Comparison of ENCODE assay signal across 19 cellular contexts in the genomic region with DNA sequence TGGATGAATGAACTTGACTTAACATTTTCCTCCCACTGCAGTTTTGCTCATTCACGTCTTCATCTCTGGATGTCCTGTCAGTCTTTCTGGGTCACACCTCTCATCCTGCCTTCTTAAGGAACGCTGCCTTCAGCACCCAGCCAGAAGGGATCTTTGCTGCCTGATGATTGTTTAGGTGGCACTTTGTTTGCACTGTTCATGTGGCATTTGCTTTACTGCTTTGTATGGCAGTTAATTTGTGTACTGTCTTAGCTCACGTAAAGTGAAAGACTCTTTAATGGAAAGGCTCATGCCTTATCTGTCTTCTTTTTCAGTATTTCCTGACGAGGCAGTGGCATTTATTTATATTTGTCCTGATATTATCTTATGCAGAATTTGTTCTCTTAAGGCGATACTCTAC. TPM values are rescaled to one million over a fixed set of nuclear protein-coding genes. Genes with fewer than 3 reads are reported as not detected.
DNase-seq lines count a peak whose midpoint lies in the region; ATAC-seq and TF ChIP-seq lines count a peak whose summit lies in the region.
"Had no signal": no experiment of that assay in that cellular context is flagged by ENCODE, and none has a peak within 500 bp of the region (broad histone marks: within the 10 kb centered on the region; RNA-seq: fewer than 3 reads in every experiment).

No MANE protein-coding gene starts in this region.

- POLR2A ChIA-PET in PC-3 (lab: Charles Lee; ENCODE audit: unreplicated experiment): no interaction called here
- POLR2A ChIA-PET in GM10248 (lab: Yijun Ruan, JAX): no interaction called here

- TF ChIP-seq CTCF in C4-2B (conservative IDR thresholded peaks at IDR 0.05) (no peak), PC-3 (conservative IDR thresholded peaks at IDR 0.05; ENCODE audit: low read depth, low read length) (no peak), mucosa of descending colon (IDR thresholded peaks at IDR 0.05) (no peak), GM10248 (IDR thresholded peaks at IDR 0.05; ENCODE audit: control extremely low read depth, extremely low read depth, low read depth, missing control alignments) (no peak)

- peaks cover 27% of the 10 kb centered on the region for H3K79me2 ChIP-seq in PC-3 (ENCODE audit: low read length)

- H3K9me3 Mint-ChIP-seq in stimulated activated naive B cell treated with anti-CD40 and anti-IgM and Interleukin-4, amounts not matched to agents 10 μg/mL and 1 μg/mL and 100 μg/mL, for 72 hours: no peaks in the 10 kb centered on the region
- H3K9me3 Mint-ChIP-seq: CD4-positive, alpha-beta memory T cell; HFFc6 had no signal

- no peak overlapping the region for H3K4me3 Mint-ChIP-seq in stimulated activated naive B cell treated with anti-CD40 and anti-IgM and Interleukin-4, amounts not matched to agents 10 μg/mL and 1 μg/mL and 100 μg/mL, for 72 hours
- H3K4me3 Mint-ChIP-seq: CD4-positive, alpha-beta memory T cell; HFFc6 had no signal

- H3K4me1 ChIP-seq in PC-3 (ENCODE audit: insufficient read depth, low read length) (peaks cover 8% of the 10 kb centered on the region), mucosa of descending colon (ENCODE audit: low read depth) (peaks cover 8% of the 10 kb centered on the region)
- H3K4me1 ChIP-seq: BE2C had no signal

- H3K4me3 ChIP-seq in PC-3 (ENCODE audit: low read length) (no peak overlapping the region), mucosa of descending colon (no peak overlapping the region)

- H2AFZ ChIP-seq in PC-3 (ENCODE audit: low read length): no peak overlapping the region

- no TSS peak for BruUV-seq in PC-3 (replicated peaks; lab: Mats Ljungman, UMichigan)

- peak overlapping the region; percentile 51 for H3K27ac Mint-ChIP-seq in stimulated activated naive B cell treated with anti-CD40 and anti-IgM and Interleukin-4, amounts not matched to agents 10 μg/mL and 1 μg/mL and 100 μg/mL, for 72 hours
- H3K27ac Mint-ChIP-seq: HFFc6 had no signal

- H3K27me3 Mint-ChIP-seq in stimulated activated naive B cell treated with anti-CD40 and anti-IgM and Interleukin-4, amounts not matched to agents 10 μg/mL and 1 μg/mL and 100 μg/mL, for 72 hours: no peaks in the 10 kb centered on the region
- H3K27me3 Mint-ChIP-seq: CD4-positive, alpha-beta memory T cell had no signal

- CTCF ChIA-PET in PC-3 (lab: Charles Lee): no interaction called here
- CTCF ChIA-PET in GM10248 (lab: Yijun Ruan, JAX): interaction anchor here (2.4 to 8.7 kb wide), 2 partner anchors 12 to 157 kb away, joined by 7 to 90 read pairs; no protein-coding TSS in a partner anchor

- no peak overlapping the region for H3K9ac ChIP-seq in PC-3 (ENCODE audit: low read length)

- peaks cover 16 to 27% of the 10 kb centered on the region in 2 donors for H3K4me1 Mint-ChIP-seq in stimulated activated naive B cell treated with anti-CD40 and anti-IgM and Interleukin-4, amounts not matched to agents 10 μg/mL and 1 μg/mL and 100 μg/mL, for 72 hours

- peaks cover 23 to 41% of the 10 kb centered on the region in 2 donors for H3K36me3 Mint-ChIP-seq in stimulated activated naive B cell treated with anti-CD40 and anti-IgM and Interleukin-4, amounts not matched to agents 10 μg/mL and 1 μg/mL and 100 μg/mL, for 72 hours

- intact Hi-C loops in PC-3 (cut with micrococcal nuclease) (no loop called here), mucosa of descending colon (cut with DNase I, micrococcal nuclease) (no loop called here)

- peak; percentile 12 for ATAC-seq in PC-3
- ATAC-seq in mucosa of descending colon: peak; percentile 28
- ATAC-seq in stimulated activated naive B cell treated with anti-CD40 and anti-IgM and Interleukin-4, amounts not matched to agents 10 μg/mL and 1 μg/mL and 100 μg/mL, for 72 hours (replicated peaks): no peak
- ATAC-seq: HCT116 had no signal

- H3K36me3 ChIP-seq in PC-3 (ENCODE audit: low read depth, low read length): peaks cover 24% of the 10 kb centered on the region; the same call in 1 of the 2 replicates
- H3K36me3 ChIP-seq in mucosa of descending colon (ENCODE audit: low read depth): no peaks in the 10 kb centered on the region

- DNase-seq in PC-3 (no peak), mucosa of descending colon (no peak), inferior parietal cortex (ENCODE audit: extremely low spot score) (no peak), GM10248 (ENCODE audit: extremely low spot score) (no peak), epidermal melanocyte (ENCODE audit: insufficient read length, low spot score) (no peak)
- no peak for DNase-seq in stimulated activated naive B cell treated with anti-CD40 and anti-IgM and Interleukin-4, amounts not matched to agents 10 μg/mL and 1 μg/mL and 100 μg/mL, for 72 hours
- DNase-seq: ACHN; BE2C; C1 segment of cervical spinal cord; CD4-positive, alpha-beta memory T cell; DMS153; DMS79; GDM1; GOT3; H7; HFFc6; IMR-90 had no signal

- H3K9me2 ChIP-seq in PC-3 (replicated peaks; ENCODE audit: low read length): no peaks in the 10 kb centered on the region

- H3K4me2 ChIP-seq in PC-3 (ENCODE audit: low read length): no peak overlapping the region

- no peaks in the 10 kb centered on the region for H3F3A ChIP-seq in PC-3 (ENCODE audit: low read length, unreplicated experiment)

- H3K27me3 ChIP-seq in PC-3 (ENCODE audit: low read length): no peaks in the 10 kb centered on the region
- H3K27me3 ChIP-seq: BE2C had no signal

- H4K20me1 ChIP-seq in PC-3 (ENCODE audit: low read length): peaks cover 8% of the 10 kb centered on the region; the same call in 1 of the 2 replicates

- H3K9me3 ChIP-seq in PC-3 (ENCODE audit: low read length) (no peaks in the 10 kb centered on the region), mucosa of descending colon (no peaks in the 10 kb centered on the region)
- H3K9me3 ChIP-seq: BE2C had no signal

- H3K27ac ChIP-seq in C4-2B (peak overlapping the region; percentile 22; the same call in 1 of the 2 replicates), PC-3 (ENCODE audit: low read length) (no peak overlapping the region)

RNA-seq across cellular contexts. Expression of a gene that starts 4.9 kb away (rescaled TPM):
- total RNA-seq in PC-3 (2014; rRNA removed) (50.8 and 69.3 TPM in 2 replicates), mucosa of descending colon (10 to 100 TPM; 63.8 to 77.2 (median 71.9) TPM)

RNA-seq across cellular contexts. Expression of a gene that starts 33.0 kb away (rescaled TPM):
- total RNA-seq in PC-3 (2014; rRNA removed): 27.9 and 29.4 TPM in 2 replicates
- total RNA-seq in mucosa of descending colon: 1 to 10 TPM; 4.7 to 6.6 (median 6.0) TPM

Comparison
In these comparisons a context has a peak if more than half of its experiments do, and no peak if none do; other contexts are left out.
1. ATAC-seq: peak in PC-3 (single experiment) and mucosa of descending colon (single experiment); none in stimulated activated naive B cell treated with anti-CD40 and anti-IgM and Interleukin-4, amounts not matched to agents 10 μg/mL and 1 μg/mL and 100 μg/mL, for 72 hours (0 of 2).